ENCODE assay signal across 8 cellular contexts in genomic region chr21:29499734-29500343, GRCh38.
DNase-seq lines count a peak whose midpoint lies in the region; ATAC-seq, FAIRE-seq and TF ChIP-seq lines count a peak whose summit lies in the region.

No MANE protein-coding gene starts in this region.

- ATAC-seq in A549 (peak; percentile 84 to 98), HG02884 (IDR thresholded peaks at IDR 0.05; ENCODE audit: unreplicated experiment) (no peak), GM18909 (IDR thresholded peaks at IDR 0.05; ENCODE audit: poor library complexity, unreplicated experiment) (no peak)

- H3K9me3 ChIP-seq in A549: no peaks in the 10 kb centered on the region

- H3K27ac ChIP-seq in A549: no peak overlapping the region

- peak; percentile 43 for TF ChIP-seq CTCF in A549 (IDR thresholded peaks at IDR 0.05)

- H3K4me2 ChIP-seq in A549: no peak overlapping the region

- no peaks in the 10 kb centered on the region for H3K4me1 ChIP-seq in A549

- TF ChIP-seq RAD21 in A549 (conservative IDR thresholded peaks at IDR 0.05 in 1 of 2, IDR thresholded peaks at IDR 0.05 in 1 of 2): peak; percentile 27 to 47; a peak in 2 of 5 replicates

- no peak for TF ChIP-seq POLR2A in A549 (IDR thresholded peaks at IDR 0.05; ENCODE audit: low read length)

- CTCF ChIA-PET in A549 (lab: Yijun Ruan, JAX): interaction anchor here (0.6 to 1.9 kb wide), 6 partner anchors 16 to 598 kb away, joined by 3 to 7 read pairs (median 3); no protein-coding TSS in a partner anchor

- 56% methylated on average over 9 of the region's 10 CpGs for whole genome bisulfite sequencing in A549 (ENCODE audit: missing lambda C conversion rate)

- no peak overlapping the region for H3K4me3 ChIP-seq in A549

- no peak for FAIRE-seq in A549 (lab: Jason Lieb, UNC)
- peak; percentile 71 for FAIRE-seq in G401.6 (lab: Jason Lieb, UNC)

- POLR2A ChIA-PET in A549 (lab: Yijun Ruan, JAX): no interaction called here

- TF ChIP-seq EP300 in A549 (IDR thresholded peaks at IDR 0.05): no peak

- DNase-seq in A549 (ENCODE audit: low read depth in 1 of 2, low spot score in 1 of 2): peak; percentile 21 to 51
- peak; percentile 62 for DNase-seq in NCI-H2171 treated with DMSO at 0.1 percent for 48 hours (lab: John Stamatoyannopoulos, UW)
- peak; percentile 57 for DNase-seq in cerebellar cortex (ENCODE audit: low spot score)
- peak; percentile 20 for DNase-seq in non-pigmented ciliary epithelial cell (ENCODE audit: low read depth)
- DNase-seq in NK-92 (lab: John Stamatoyannopoulos, UW; ENCODE audit: unreplicated experiment): no peak

TF ChIP-seq in A549, 52 proteins besides CTCF, POLR2A, EP300 and RAD21:
- TF ChIP-seq HOXB13 (CRISPR knock-in tag; IDR thresholded peaks at IDR 0.05; ENCODE audit: low read depth): no peak
- TF ChIP-seq SMC3 (IDR thresholded peaks at IDR 0.05): peak; percentile 13; the same call in 1 of the 3 replicates
- TF ChIP-seq MYC (IDR thresholded peaks at IDR 0.05; ENCODE audit: borderline replicate concordance, low read length): no peak
- TF ChIP-seq PHF8 (IDR thresholded peaks at IDR 0.05; ENCODE audit: borderline replicate concordance, low read depth): no peak
TF ChIP-seq in A549: peak in this region for 1.

Comparison
In these comparisons a context has a peak if more than half of its experiments do, and no peak if none do; other contexts are left out.
1. ATAC-seq: peak in A549 (2 of 2); none in HG02884 (single experiment) and GM18909 (single experiment).